23 cellular contexts compared by ENCODE assay signal in the genomic region with DNA sequence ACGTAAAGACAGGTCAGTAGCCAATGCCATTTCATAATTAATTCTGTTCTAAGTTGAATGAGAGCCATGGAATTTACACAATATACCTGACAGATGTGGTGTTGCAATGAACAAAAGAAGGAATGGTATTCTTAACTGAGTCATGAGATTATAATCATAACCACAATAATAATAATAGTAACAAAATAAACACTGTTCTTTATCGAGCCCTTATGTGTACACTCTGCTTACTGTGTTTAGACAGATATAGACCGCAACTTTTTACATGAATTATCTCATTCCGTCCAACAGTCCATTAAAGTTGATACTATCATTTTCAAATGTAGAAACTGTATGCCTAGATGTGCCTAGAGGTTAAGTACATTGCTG. TPM values are rescaled to one million over a fixed set of nuclear protein-coding genes. Genes with fewer than 3 reads are reported as not detected.
DNase-seq lines count a peak whose midpoint lies in the region; ATAC-seq and TF ChIP-seq lines count a peak whose summit lies in the region.
"Had no signal": no experiment of that assay in that cellular context is flagged by ENCODE, and none has a peak within 500 bp of the region (broad histone marks: within the 10 kb centered on the region; RNA-seq: fewer than 3 reads in every experiment).

No MANE protein-coding gene starts in this region.

- H3K27ac Mint-ChIP-seq in activated T-helper 2 cell treated with anti-CD3 and anti-CD28 coated beads, Interferon-gamma antibody, Interleukin-2, Interleukin-4, amounts not matched to agents 10 μg/mL and 5 μg/mL and 100 μg/mL, durations not matched to agents 14 hours and 24 hours and 36 hours: no peak overlapping the region
- H3K27ac Mint-ChIP-seq: T-helper 1 cell treated with Interleukin-12 subunit alpha and Interleukin-12 subunit beta and Interleukin-4 antibody, amounts not matched to agents 30 μg/mL and 1 μg/mL, for 36 hours had no signal

- peaks cover 13% of the 10 kb centered on the region for H3K4me1 ChIP-seq in ACC112 (ENCODE audit: control insufficient read depth, insufficient read depth, low read length, unreplicated experiment)
- H3K4me1 ChIP-seq in lower lobe of right lung: peaks cover 43% of the 10 kb centered on the region
- H3K4me1 ChIP-seq: ascending aorta had no signal

- DNase-seq in LHCN-M2 (ENCODE audit: low read depth): peak; percentile 76
- DNase-seq in cardiac fibroblast (ENCODE audit: low read depth in 2 of 2): peak; percentile 53 to 89
- DNase-seq in iris pigment epithelial cell (ENCODE audit: low read depth): peak; percentile 83
- no peak for DNase-seq in activated T-helper 2 cell treated with anti-CD3 and anti-CD28 coated beads, Interferon-gamma antibody, Interleukin-2, Interleukin-4, amounts not matched to agents 10 μg/mL and 5 μg/mL and 100 μg/mL, durations not matched to agents 14 hours and 24 hours and 36 hours (ENCODE audit: low spot score)
- no peak for DNase-seq in lower lobe of right lung
- DNase-seq in stimulated activated naive CD4-positive, alpha-beta T cell treated with Interleukin-2 at 50 U/mL for 16 hours (lab: John Stamatoyannopoulos, UW): no peak
- no peak for DNase-seq in ACHN
- DNase-seq: naive B cell; NCI-H1436; NCI-H446; Right ventricle myocardium superior; stimulated activated naive CD8-positive, alpha-beta T cell treated with anti-CD3 and anti-CD28 coated beads, Interleukin-15, Interleukin-2, amounts not matched to agents 100 U/mL and 50 U/mL, for 24 hours; upper lobe of right lung had no signal

- in situ Hi-C loops in ACHN (cut with HindIII; ENCODE audit: low pct_ligation_motif_present, low pct_unique_long_range_greater_than_20kb, low sequenced_read_pairs): no loop called here

- H3K4me3 Mint-ChIP-seq in activated T-helper 2 cell treated with anti-CD3 and anti-CD28 coated beads, Interferon-gamma antibody, Interleukin-2, Interleukin-4, amounts not matched to agents 10 μg/mL and 5 μg/mL and 100 μg/mL, durations not matched to agents 14 hours and 24 hours and 36 hours (ENCODE audit: low read depth): no peak overlapping the region
- H3K4me3 Mint-ChIP-seq: naive B cell; T-helper 1 cell treated with Interleukin-12 subunit alpha and Interleukin-12 subunit beta and Interleukin-4 antibody, amounts not matched to agents 30 μg/mL and 1 μg/mL, for 36 hours had no signal

- no peak overlapping the region for H2AFZ ChIP-seq in ACC112 (ENCODE audit: low read length, unreplicated experiment)

- peaks cover 87% of the 10 kb centered on the region for H3K79me2 ChIP-seq in ACC112 (ENCODE audit: control insufficient read depth, insufficient read depth, low read length, unreplicated experiment)

- H3K9me3 ChIP-seq in lower lobe of right lung: no peaks in the 10 kb centered on the region
- H3K9me3 ChIP-seq: ascending aorta, upper lobe of right lung had no signal

- no peak for TF ChIP-seq CTCF in cardiac fibroblast (IDR thresholded peaks at IDR 0.05; ENCODE audit: low read depth, low read length)
- TF ChIP-seq CTCF in lower lobe of right lung (IDR thresholded peaks at IDR 0.05): no peak

- peaks cover 29% of the 10 kb centered on the region; the same call in 1 of the 2 replicates for H3K36me3 ChIP-seq in ACC112 (ENCODE audit: insufficient read depth, low read length)
- H3K36me3 ChIP-seq in lower lobe of right lung: peaks cover 6% of the 10 kb centered on the region
- H3K36me3 ChIP-seq: ascending aorta, upper lobe of right lung had no signal

- H3K9me3 Mint-ChIP-seq in activated T-helper 2 cell treated with anti-CD3 and anti-CD28 coated beads, Interferon-gamma antibody, Interleukin-2, Interleukin-4, amounts not matched to agents 10 μg/mL and 5 μg/mL and 100 μg/mL, durations not matched to agents 14 hours and 24 hours and 36 hours: no peaks in the 10 kb centered on the region
- H3K9me3 Mint-ChIP-seq: naive B cell; T-helper 1 cell treated with Interleukin-12 subunit alpha and Interleukin-12 subunit beta and Interleukin-4 antibody, amounts not matched to agents 30 μg/mL and 1 μg/mL, for 36 hours had no signal

- H3K4me1 Mint-ChIP-seq in activated T-helper 2 cell treated with anti-CD3 and anti-CD28 coated beads, Interferon-gamma antibody, Interleukin-2, Interleukin-4, amounts not matched to agents 10 μg/mL and 5 μg/mL and 100 μg/mL, durations not matched to agents 14 hours and 24 hours and 36 hours (ENCODE audit: low read depth): peaks cover 43% of the 10 kb centered on the region

- H3K27ac ChIP-seq in ACC112 (ENCODE audit: low read depth, low read length) (peak overlapping the region; percentile 12; the same call in 1 of the 2 replicates), lower lobe of right lung (no peak overlapping the region)
- H3K27ac ChIP-seq: ascending aorta, upper lobe of right lung had no signal

- H3K27me3 Mint-ChIP-seq in activated T-helper 2 cell treated with anti-CD3 and anti-CD28 coated beads, Interferon-gamma antibody, Interleukin-2, Interleukin-4, amounts not matched to agents 10 μg/mL and 5 μg/mL and 100 μg/mL, durations not matched to agents 14 hours and 24 hours and 36 hours (ENCODE audit: low read depth): no peaks in the 10 kb centered on the region
- H3K27me3 Mint-ChIP-seq: naive B cell had no signal

- peaks cover 34% of the 10 kb centered on the region for H3K36me3 Mint-ChIP-seq in activated T-helper 2 cell treated with anti-CD3 and anti-CD28 coated beads, Interferon-gamma antibody, Interleukin-2, Interleukin-4, amounts not matched to agents 10 μg/mL and 5 μg/mL and 100 μg/mL, durations not matched to agents 14 hours and 24 hours and 36 hours (ENCODE audit: low read depth)
- H3K36me3 Mint-ChIP-seq: naive B cell had no signal

- H3K4me3 ChIP-seq in ACC112 (ENCODE audit: low read depth, low read length) (no peak overlapping the region), cardiac fibroblast (replicated peaks in 1 of 2; ENCODE audit: low read depth in 2 of 2, low read length in 2 of 2) (no peak overlapping the region), lower lobe of right lung (no peak overlapping the region)
- H3K4me3 ChIP-seq: ascending aorta, upper lobe of right lung had no signal

- intact Hi-C loops in activated T-helper 2 cell treated with anti-CD3 and anti-CD28 coated beads, Interferon-gamma antibody, Interleukin-2, Interleukin-4, amounts not matched to agents 10 μg/mL and 5 μg/mL and 100 μg/mL, durations not matched to agents 14 hours and 24 hours and 36 hours (cut with micrococcal nuclease): no loop called here
- intact Hi-C loops in lower lobe of right lung (cut with DNase I): no loop called here

- H3K27me3 ChIP-seq in ACC112 (ENCODE audit: insufficient read depth, low read length) (no peaks in the 10 kb centered on the region), lower lobe of right lung (ENCODE audit: low read depth) (no peaks in the 10 kb centered on the region)
- H3K27me3 ChIP-seq: ascending aorta, upper lobe of right lung had no signal

- no peak for ATAC-seq in lower lobe of right lung
- ATAC-seq: activated CD4-positive, CD25-positive, alpha-beta regulatory T cell treated with anti-CD3 and anti-CD28 coated beads, Interleukin-2, amount 50 U/mL, for 24 hours; stimulated activated naive CD8-positive, alpha-beta T cell treated with anti-CD3 and anti-CD28 coated beads, Interleukin-15, Interleukin-2, amounts not matched to agents 100 U/mL and 50 U/mL, for 24 hours; upper lobe of right lung had no signal

RNA-seq across cellular contexts. Expression of gene SCAANT1, which starts 28.2 kb away (rescaled TPM):
- total RNA-seq in LHCN-M2 (2014; rRNA removed) (not detected in 2 replicates), lower lobe of right lung (not detected)
- 0.55 TPM for polyA plus RNA-seq in LHCN-M2 (2012)
- total RNA-seq in activated T-helper 2 cell treated with anti-CD3 and anti-CD28 coated beads, Interferon-gamma antibody, Interleukin-2, Interleukin-4, amounts not matched to agents 10 μg/mL and 5 μg/mL and 100 μg/mL, durations not matched to agents 14 hours and 24 hours and 36 hours: 1.8 TPM in 1 of 2 replicates, not detected in the other
- total RNA-seq: A673, ascending aorta, Daoy, dermis microvascular lymphatic vessel endothelial cell, frontal cortex, lower leg skin, pulmonary artery endothelial cell, Right ventricle myocardium superior, upper lobe of right lung had no signal

Comparison
In these comparisons a context has a peak if more than half of its experiments do, and no peak if none do; other contexts are left out.
1. DNase-seq: peak in LHCN-M2 (single experiment), cardiac fibroblast (2 of 2) and iris pigment epithelial cell (single experiment); none in activated T-helper 2 cell treated with anti-CD3 and anti-CD28 coated beads, Interferon-gamma antibody, Interleukin-2, Interleukin-4, amounts not matched to agents 10 μg/mL and 5 μg/mL and 100 μg/mL, durations not matched to agents 14 hours and 24 hours and 36 hours (single experiment), lower lobe of right lung (single experiment), stimulated activated naive CD4-positive, alpha-beta T cell treated with Interleukin-2 at 50 U/mL for 16 hours (single experiment) and ACHN (single experiment).